Comparison of ENCODE assay signal across 9 cellular contexts in genomic region chr3:132180337-132180791, GRCh38.
DNase-seq lines count a peak whose midpoint lies in the region; ATAC-seq and TF ChIP-seq lines count a peak whose summit lies in the region.
"Had no signal": no experiment of that assay in that cellular context is flagged by ENCODE, and none has a peak within 500 bp of the region (broad histone marks: within the 10 kb centered on the region; RNA-seq: fewer than 3 reads in every experiment).

No MANE protein-coding gene starts in this region.

- H3K9me3 ChIP-seq in iPS DF 6.9 (ENCODE audit: control insufficient read depth, insufficient read depth, low read length) (no peaks in the 10 kb centered on the region), transverse colon (no peaks in the 10 kb centered on the region)

- intact Hi-C loops in activated CD4-positive, alpha-beta T cell treated with anti-CD3 and anti-CD28 coated beads, Interleukin-2, amount 10 ng/mL, durations not matched to agents 24 days and 14 days (cut with micrococcal nuclease): loop anchor here (5.0 kb wide), 1 partner anchor 143 kb away; the partner anchor contains the start of gene CPNE4
- intact Hi-C loops in transverse colon (cut with DNase I; ENCODE audit: low total_unique reads): no loop called here

- H3K4me1 ChIP-seq in iPS DF 6.9 (ENCODE audit: control insufficient read depth, insufficient read depth, low read length): 0 out of 2 replicates have a peak, but pooled peaks cover 1% of the 10 kb centered on the region
- H3K4me1 ChIP-seq in transverse colon: peaks cover 0 to 5% (median 0%) of the 10 kb centered on the region in 4 donors

- DNase-seq in activated CD4-positive, alpha-beta T cell treated with anti-CD3 and anti-CD28 coated beads, Interleukin-2, amount 10 ng/mL, durations not matched to agents 24 days and 14 days: peak; percentile 62
- DNase-seq in activated CD4-positive, alpha-beta T cell treated with anti-CD3 and anti-CD28 coated beads for 1 hour: no peak
- peak; percentile 91 for DNase-seq in NCI-H2196 (lab: John Stamatoyannopoulos, UW; ENCODE audit: unreplicated experiment)
- no peak for DNase-seq in activated CD8-positive, alpha-beta T cell treated with anti-CD3 and anti-CD28 coated beads, Interleukin-2, amount 10 ng/mL, durations not matched to agents 7 days and 5 days
- DNase-seq in iPS DF 6.9 (ENCODE audit: low read depth, low spot score): peak; percentile 58
- DNase-seq in transverse colon: no peak

- H3K36me3 Mint-ChIP-seq in activated CD4-positive, alpha-beta T cell treated with anti-CD3 and anti-CD28 coated beads, Interleukin-2, amount 10 ng/mL, durations not matched to agents 24 days and 14 days (ENCODE audit: low read depth): no peaks in the 10 kb centered on the region
- H3K36me3 Mint-ChIP-seq in activated CD8-positive, alpha-beta T cell treated with anti-CD3 and anti-CD28 coated beads, Interleukin-2, amount 10 ng/mL, durations not matched to agents 7 days and 5 days (ENCODE audit: low read depth): no peaks in the 10 kb centered on the region
- H3K36me3 Mint-ChIP-seq: activated naive CD8-positive, alpha-beta T cell had no signal

- no peaks in the 10 kb centered on the region for H3K27me3 ChIP-seq in iPS DF 6.9 (ENCODE audit: control insufficient read depth, insufficient read depth, low read length)
- no peaks in the 10 kb centered on the region for H3K27me3 ChIP-seq in transverse colon

- CTCF ChIA-PET in activated CD8-positive, alpha-beta T cell treated with anti-CD3 and anti-CD28 coated beads, Interleukin-2, amount 10 ng/mL, durations not matched to agents 7 days and 5 days (lab: Charles Lee): interaction anchor here (2.0 kb wide), 1 partner anchor 142 kb away, joined by 8 read pairs; no protein-coding TSS in a partner anchor

- H3K4me1 Mint-ChIP-seq in activated CD4-positive, alpha-beta T cell treated with anti-CD3 and anti-CD28 coated beads, Interleukin-2, amount 10 ng/mL, durations not matched to agents 24 days and 14 days: no peaks in the 10 kb centered on the region
- no peaks in the 10 kb centered on the region for H3K4me1 Mint-ChIP-seq in activated CD8-positive, alpha-beta T cell treated with anti-CD3 and anti-CD28 coated beads, Interleukin-2, amount 10 ng/mL, durations not matched to agents 7 days and 5 days (ENCODE audit: low read depth)

- in situ Hi-C loops in transverse colon (cut with MboI; ENCODE audit: low pct_ligation_motif_present in 1 of 4, low pct_unique_long_range_greater_than_20kb in 1 of 4, low sequenced_read_pairs in 3 of 4): no loop called here

- H3K36me3 ChIP-seq in iPS DF 6.9 (ENCODE audit: control insufficient read depth, insufficient read depth, low read length) (no peaks in the 10 kb centered on the region), transverse colon (no peaks in the 10 kb centered on the region)

- TF ChIP-seq EP300 in transverse colon (IDR thresholded peaks at IDR 0.05; ENCODE audit: low read depth): no peak

- H3K27me3 Mint-ChIP-seq in activated CD4-positive, alpha-beta T cell treated with anti-CD3 and anti-CD28 coated beads, Interleukin-2, amount 10 ng/mL, durations not matched to agents 24 days and 14 days: peaks cover 3% of the 10 kb centered on the region
- peaks cover 2% of the 10 kb centered on the region for H3K27me3 Mint-ChIP-seq in activated CD8-positive, alpha-beta T cell treated with anti-CD3 and anti-CD28 coated beads, Interleukin-2, amount 10 ng/mL, durations not matched to agents 7 days and 5 days (ENCODE audit: low read depth)

- peak in 3 of 5 experiments; percentile 18 to 28 (median 27) for TF ChIP-seq CTCF in transverse colon (IDR thresholded peaks at IDR 0.05)

- H3K27ac Mint-ChIP-seq in activated CD4-positive, alpha-beta T cell treated with anti-CD3 and anti-CD28 coated beads, Interleukin-2, amount 10 ng/mL, durations not matched to agents 24 days and 14 days: no peak overlapping the region
- H3K27ac Mint-ChIP-seq in activated CD8-positive, alpha-beta T cell treated with anti-CD3 and anti-CD28 coated beads, Interleukin-2, amount 10 ng/mL, durations not matched to agents 7 days and 5 days: no peak overlapping the region
- H3K27ac Mint-ChIP-seq: activated naive CD8-positive, alpha-beta T cell had no signal

- peak; percentile 65 for ATAC-seq in HG02884 (IDR thresholded peaks at IDR 0.05; ENCODE audit: unreplicated experiment)
- peak; percentile 47 for ATAC-seq in activated CD8-positive, alpha-beta T cell treated with anti-CD3 and anti-CD28 coated beads, Interleukin-2, amount 10 ng/mL, durations not matched to agents 7 days and 5 days
- no peak for ATAC-seq in HG02840 (IDR thresholded peaks at IDR 0.05; ENCODE audit: low FRiP score, unreplicated experiment)

- H3K4me3 Mint-ChIP-seq in activated CD4-positive, alpha-beta T cell treated with anti-CD3 and anti-CD28 coated beads, Interleukin-2, amount 10 ng/mL, durations not matched to agents 24 days and 14 days: no peak overlapping the region
- no peak overlapping the region for H3K4me3 Mint-ChIP-seq in activated CD8-positive, alpha-beta T cell treated with anti-CD3 and anti-CD28 coated beads, Interleukin-2, amount 10 ng/mL, durations not matched to agents 7 days and 5 days
- H3K4me3 Mint-ChIP-seq: activated naive CD8-positive, alpha-beta T cell had no signal

- H3K4me3 ChIP-seq in iPS DF 6.9 (ENCODE audit: low read length) (no peak overlapping the region), transverse colon (no peak overlapping the region)

- H3K27ac ChIP-seq in iPS DF 6.9 (ENCODE audit: low read length) (no peak overlapping the region), transverse colon (no peak overlapping the region)

- H3K9me3 Mint-ChIP-seq in activated CD4-positive, alpha-beta T cell treated with anti-CD3 and anti-CD28 coated beads, Interleukin-2, amount 10 ng/mL, durations not matched to agents 24 days and 14 days: no peaks in the 10 kb centered on the region
- no peaks in the 10 kb centered on the region for H3K9me3 Mint-ChIP-seq in activated CD8-positive, alpha-beta T cell treated with anti-CD3 and anti-CD28 coated beads, Interleukin-2, amount 10 ng/mL, durations not matched to agents 7 days and 5 days (ENCODE audit: insufficient read depth)

- POLR2A ChIA-PET in activated CD8-positive, alpha-beta T cell treated with anti-CD3 and anti-CD28 coated beads, Interleukin-2, amount 10 ng/mL, durations not matched to agents 7 days and 5 days (lab: Charles Lee): no interaction called here

- WGBS in iPS DF 6.9 (ENCODE audit: insufficient coverage, insufficient read length): no CpG with 5 or more reads among the region's 3 CpGs
- WGBS in transverse colon (ENCODE audit: low coverage in 1 of 2), 2 donors: 5 to 13% methylated on average over 3 of the region's 3 CpGs

- TF ChIP-seq POLR2A in transverse colon (IDR thresholded peaks at IDR 0.05): no peak

Comparison
In these comparisons a context has a peak if more than half of its experiments do, and no peak if none do; other contexts are left out.
1. DNase-seq: peak in activated CD4-positive, alpha-beta T cell treated with anti-CD3 and anti-CD28 coated beads, Interleukin-2, amount 10 ng/mL, durations not matched to agents 24 days and 14 days (single experiment), NCI-H2196 (single experiment) and iPS DF 6.9 (single experiment); none in activated CD4-positive, alpha-beta T cell treated with anti-CD3 and anti-CD28 coated beads for 1 hour (single experiment), activated CD8-positive, alpha-beta T cell treated with anti-CD3 and anti-CD28 coated beads, Interleukin-2, amount 10 ng/mL, durations not matched to agents 7 days and 5 days (single experiment) and transverse colon (single experiment).